ENCODE assay signal across 1 cellular context in the genomic region with DNA sequence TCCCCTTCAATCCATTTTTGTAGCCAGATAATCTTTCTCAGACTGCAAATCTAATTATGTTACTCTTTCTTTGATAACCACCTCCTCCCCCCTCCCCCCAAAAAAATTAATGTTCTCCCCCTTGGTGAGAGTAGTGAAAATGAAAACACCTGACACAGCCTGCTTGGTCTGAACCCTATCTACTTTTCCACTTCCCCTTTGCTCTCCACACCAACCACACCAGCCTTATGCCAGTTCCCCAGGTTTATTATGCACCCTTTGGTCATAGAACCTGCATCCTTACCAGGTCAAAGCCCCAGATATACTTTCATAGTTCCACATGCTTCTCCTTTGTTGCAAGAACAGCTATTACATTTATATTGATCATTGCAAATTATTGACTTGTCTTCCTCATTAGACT.
A peak's percentile ranks its signal among the peaks of the same experiment; 100 is the strongest.
TF ChIP-seq lines count a peak whose summit lies in the region.

No MANE protein-coding gene starts in this region.

TF ChIP-seq in GM12878, 131 proteins besides CTCF, POLR2A, EP300 and RAD21:
- TF ChIP-seq, protein P1, sequence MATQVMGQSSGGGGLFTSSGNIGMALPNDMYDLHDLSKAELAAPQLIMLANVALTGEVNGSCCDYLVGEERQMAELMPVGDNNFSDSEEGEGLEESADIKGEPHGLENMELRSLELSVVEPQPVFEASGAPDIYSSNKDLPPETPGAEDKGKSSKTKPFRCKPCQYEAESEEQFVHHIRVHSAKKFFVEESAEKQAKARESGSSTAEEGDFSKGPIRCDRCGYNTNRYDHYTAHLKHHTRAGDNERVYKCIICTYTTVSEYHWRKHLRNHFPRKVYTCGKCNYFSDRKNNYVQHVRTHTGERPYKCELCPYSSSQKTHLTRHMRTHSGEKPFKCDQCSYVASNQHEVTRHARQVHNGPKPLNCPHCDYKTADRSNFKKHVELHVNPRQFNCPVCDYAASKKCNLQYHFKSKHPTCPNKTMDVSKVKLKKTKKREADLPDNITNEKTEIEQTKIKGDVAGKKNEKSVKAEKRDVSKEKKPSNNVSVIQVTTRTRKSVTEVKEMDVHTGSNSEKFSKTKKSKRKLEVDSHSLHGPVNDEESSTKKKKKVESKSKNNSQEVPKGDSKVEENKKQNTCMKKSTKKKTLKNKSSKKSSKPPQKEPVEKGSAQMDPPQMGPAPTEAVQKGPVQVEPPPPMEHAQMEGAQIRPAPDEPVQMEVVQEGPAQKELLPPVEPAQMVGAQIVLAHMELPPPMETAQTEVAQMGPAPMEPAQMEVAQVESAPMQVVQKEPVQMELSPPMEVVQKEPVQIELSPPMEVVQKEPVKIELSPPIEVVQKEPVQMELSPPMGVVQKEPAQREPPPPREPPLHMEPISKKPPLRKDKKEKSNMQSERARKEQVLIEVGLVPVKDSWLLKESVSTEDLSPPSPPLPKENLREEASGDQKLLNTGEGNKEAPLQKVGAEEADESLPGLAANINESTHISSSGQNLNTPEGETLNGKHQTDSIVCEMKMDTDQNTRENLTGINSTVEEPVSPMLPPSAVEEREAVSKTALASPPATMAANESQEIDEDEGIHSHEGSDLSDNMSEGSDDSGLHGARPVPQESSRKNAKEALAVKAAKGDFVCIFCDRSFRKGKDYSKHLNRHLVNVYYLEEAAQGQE (IDR thresholded peaks at IDR 0.05; ENCODE audit: low read depth, low read length): no peak
- 0 out of 2 replicates have a peak, but pooled peaks have one; percentile 13 for TF ChIP-seq IKZF1 (conservative IDR thresholded peaks at IDR 0.05)
- TF ChIP-seq IKZF2 (IDR thresholded peaks at IDR 0.05): peak in 1 of 2 experiments; percentile 48; a peak in 2 of 4 replicates
- TF ChIP-seq ZNF274 (IDR thresholded peaks at IDR 0.05; ENCODE audit: insufficient read depth, insufficient read length): no peak
- TF ChIP-seq NBN (IDR thresholded peaks at IDR 0.05): 0 out of 2 replicates have a peak, but pooled peaks have one; percentile 21
- peak; percentile 15 for TF ChIP-seq MEF2B (IDR thresholded peaks at IDR 0.05; ENCODE audit: partially characterized antibody, poor library complexity, severe bottlenecking)
- peak; percentile 38; the same call in 1 of the 2 replicates for TF ChIP-seq MTA2 (IDR thresholded peaks at IDR 0.05; ENCODE audit: low read depth)
- TF ChIP-seq, protein P2, sequence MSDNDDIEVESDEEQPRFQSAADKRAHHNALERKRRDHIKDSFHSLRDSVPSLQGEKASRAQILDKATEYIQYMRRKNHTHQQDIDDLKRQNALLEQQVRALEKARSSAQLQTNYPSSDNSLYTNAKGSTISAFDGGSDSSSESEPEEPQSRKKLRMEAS (IDR thresholded peaks at IDR 0.05; ENCODE audit: low read depth, low read length): no peak
- TF ChIP-seq, protein P3, sequence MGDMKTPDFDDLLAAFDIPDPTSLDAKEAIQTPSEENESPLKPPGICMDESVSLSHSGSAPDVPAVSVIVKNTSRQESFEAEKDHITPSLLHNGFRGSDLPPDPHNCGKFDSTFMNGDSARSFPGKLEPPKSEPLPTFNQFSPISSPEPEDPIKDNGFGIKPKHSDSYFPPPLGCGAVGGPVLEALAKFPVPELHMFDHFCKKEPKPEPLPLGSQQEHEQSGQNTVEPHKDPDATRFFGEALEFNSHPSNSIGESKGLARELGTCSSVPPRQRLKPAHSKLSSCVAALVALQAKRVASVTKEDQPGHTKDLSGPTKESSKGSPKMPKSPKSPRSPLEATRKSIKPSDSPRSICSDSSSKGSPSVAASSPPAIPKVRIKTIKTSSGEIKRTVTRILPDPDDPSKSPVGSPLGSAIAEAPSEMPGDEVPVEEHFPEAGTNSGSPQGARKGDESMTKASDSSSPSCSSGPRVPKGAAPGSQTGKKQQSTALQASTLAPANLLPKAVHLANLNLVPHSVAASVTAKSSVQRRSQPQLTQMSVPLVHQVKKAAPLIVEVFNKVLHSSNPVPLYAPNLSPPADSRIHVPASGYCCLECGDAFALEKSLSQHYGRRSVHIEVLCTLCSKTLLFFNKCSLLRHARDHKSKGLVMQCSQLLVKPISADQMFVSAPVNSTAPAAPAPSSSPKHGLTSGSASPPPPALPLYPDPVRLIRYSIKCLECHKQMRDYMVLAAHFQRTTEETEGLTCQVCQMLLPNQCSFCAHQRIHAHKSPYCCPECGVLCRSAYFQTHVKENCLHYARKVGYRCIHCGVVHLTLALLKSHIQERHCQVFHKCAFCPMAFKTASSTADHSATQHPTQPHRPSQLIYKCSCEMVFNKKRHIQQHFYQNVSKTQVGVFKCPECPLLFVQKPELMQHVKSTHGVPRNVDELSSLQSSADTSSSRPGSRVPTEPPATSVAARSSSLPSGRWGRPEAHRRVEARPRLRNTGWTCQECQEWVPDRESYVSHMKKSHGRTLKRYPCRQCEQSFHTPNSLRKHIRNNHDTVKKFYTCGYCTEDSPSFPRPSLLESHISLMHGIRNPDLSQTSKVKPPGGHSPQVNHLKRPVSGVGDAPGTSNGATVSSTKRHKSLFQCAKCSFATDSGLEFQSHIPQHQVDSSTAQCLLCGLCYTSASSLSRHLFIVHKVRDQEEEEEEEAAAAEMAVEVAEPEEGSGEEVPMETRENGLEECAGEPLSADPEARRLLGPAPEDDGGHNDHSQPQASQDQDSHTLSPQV (IDR thresholded peaks at IDR 0.05): no peak
- peak; percentile 90; the same call in 1 of the 2 replicates for TF ChIP-seq SPI1 (IDR thresholded peaks at IDR 0.05; ENCODE audit: borderline replicate concordance, insufficient read depth, low read depth, low read length)
- peak in 1 of 2 experiments; percentile 15; a peak in 1 of 4 replicates for TF ChIP-seq BHLHE40 (IDR thresholded peaks at IDR 0.05; ENCODE audit: borderline replicate concordance in 1 of 2, low read depth in 2 of 2, low read length in 1 of 2)
- TF ChIP-seq, protein P4, sequence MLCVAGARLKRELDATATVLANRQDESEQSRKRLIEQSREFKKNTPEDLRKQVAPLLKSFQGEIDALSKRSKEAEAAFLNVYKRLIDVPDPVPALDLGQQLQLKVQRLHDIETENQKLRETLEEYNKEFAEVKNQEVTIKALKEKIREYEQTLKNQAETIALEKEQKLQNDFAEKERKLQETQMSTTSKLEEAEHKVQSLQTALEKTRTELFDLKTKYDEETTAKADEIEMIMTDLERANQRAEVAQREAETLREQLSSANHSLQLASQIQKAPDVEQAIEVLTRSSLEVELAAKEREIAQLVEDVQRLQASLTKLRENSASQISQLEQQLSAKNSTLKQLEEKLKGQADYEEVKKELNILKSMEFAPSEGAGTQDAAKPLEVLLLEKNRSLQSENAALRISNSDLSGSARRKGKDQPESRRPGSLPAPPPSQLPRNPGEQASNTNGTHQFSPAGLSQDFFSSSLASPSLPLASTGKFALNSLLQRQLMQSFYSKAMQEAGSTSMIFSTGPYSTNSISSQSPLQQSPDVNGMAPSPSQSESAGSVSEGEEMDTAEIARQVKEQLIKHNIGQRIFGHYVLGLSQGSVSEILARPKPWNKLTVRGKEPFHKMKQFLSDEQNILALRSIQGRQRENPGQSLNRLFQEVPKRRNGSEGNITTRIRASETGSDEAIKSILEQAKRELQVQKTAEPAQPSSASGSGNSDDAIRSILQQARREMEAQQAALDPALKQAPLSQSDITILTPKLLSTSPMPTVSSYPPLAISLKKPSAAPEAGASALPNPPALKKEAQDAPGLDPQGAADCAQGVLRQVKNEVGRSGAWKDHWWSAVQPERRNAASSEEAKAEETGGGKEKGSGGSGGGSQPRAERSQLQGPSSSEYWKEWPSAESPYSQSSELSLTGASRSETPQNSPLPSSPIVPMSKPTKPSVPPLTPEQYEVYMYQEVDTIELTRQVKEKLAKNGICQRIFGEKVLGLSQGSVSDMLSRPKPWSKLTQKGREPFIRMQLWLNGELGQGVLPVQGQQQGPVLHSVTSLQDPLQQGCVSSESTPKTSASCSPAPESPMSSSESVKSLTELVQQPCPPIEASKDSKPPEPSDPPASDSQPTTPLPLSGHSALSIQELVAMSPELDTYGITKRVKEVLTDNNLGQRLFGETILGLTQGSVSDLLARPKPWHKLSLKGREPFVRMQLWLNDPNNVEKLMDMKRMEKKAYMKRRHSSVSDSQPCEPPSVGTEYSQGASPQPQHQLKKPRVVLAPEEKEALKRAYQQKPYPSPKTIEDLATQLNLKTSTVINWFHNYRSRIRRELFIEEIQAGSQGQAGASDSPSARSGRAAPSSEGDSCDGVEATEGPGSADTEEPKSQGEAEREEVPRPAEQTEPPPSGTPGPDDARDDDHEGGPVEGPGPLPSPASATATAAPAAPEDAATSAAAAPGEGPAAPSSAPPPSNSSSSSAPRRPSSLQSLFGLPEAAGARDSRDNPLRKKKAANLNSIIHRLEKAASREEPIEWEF (IDR thresholded peaks at IDR 0.05; ENCODE audit: insufficient replicate concordance, low read depth, low read length): no peak
